8 cellular contexts compared by ENCODE assay signal in the genomic region with DNA sequence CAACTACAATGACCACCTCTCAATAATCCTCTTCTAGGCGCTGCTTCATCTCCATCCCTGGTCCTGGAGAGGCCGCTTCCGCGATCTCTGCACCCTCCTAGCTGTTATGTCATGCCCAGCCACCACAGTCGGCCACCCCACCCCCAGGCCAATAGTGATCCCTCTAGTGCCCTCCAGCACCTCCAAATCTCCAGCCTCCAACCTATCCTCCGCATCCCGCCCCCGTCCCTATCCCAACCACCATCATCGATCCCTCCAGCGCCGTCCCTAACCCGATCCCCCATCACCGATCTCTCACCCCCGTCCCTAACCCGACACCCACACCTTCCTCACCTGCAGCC. TPM values are rescaled to one million over a fixed set of nuclear protein-coding genes. Genes with fewer than 3 reads are reported as not detected.
A peak's percentile ranks its signal among the peaks of the same experiment; 100 is the strongest.
DNase-seq lines count a peak whose midpoint lies in the region; ATAC-seq and TF ChIP-seq lines count a peak whose summit lies in the region.

No MANE protein-coding gene starts in this region.

- no peak overlapping the region for H3K23ac ChIP-seq in mesenchymal stem cell (ENCODE audit: low read length in 2 of 2)

- H4K91ac ChIP-seq in mesenchymal stem cell (ENCODE audit: low read length) = no peak overlapping the region

- H3K9me3 ChIP-seq in Peyer's patch (no peaks in the 10 kb centered on the region), mesenchymal stem cell (ENCODE audit: control insufficient read depth, low read length) (no peaks in the 10 kb centered on the region), upper lobe of left lung (no peaks in the 10 kb centered on the region)

- H3K4ac ChIP-seq in mesenchymal stem cell (ENCODE audit: low read depth in 1 of 2, low read length in 2 of 2) = no peak overlapping the region

- H3K27ac ChIP-seq in Peyer's patch = peak overlapping the region; percentile 82 to 92 (median 90)
- peak overlapping the region in 49 of 59 donors; percentile 30 to 98 (median 92) for H3K27ac ChIP-seq in dorsolateral prefrontal cortex
- H3K27ac ChIP-seq in mesenchymal stem cell (ENCODE audit: low read length, poor library complexity, severe bottlenecking) = no peak overlapping the region
- H3K27ac ChIP-seq in upper lobe of left lung = peak overlapping the region; percentile 85 to 94 (median 90)

- no peak overlapping the region for H2BK120ac ChIP-seq in mesenchymal stem cell (ENCODE audit: low read depth, low read length)

- no peaks in the 10 kb centered on the region for H3K4me1 ChIP-seq in Peyer's patch
- H3K4me1 ChIP-seq in mesenchymal stem cell (ENCODE audit: control insufficient read depth, insufficient read depth, low read depth, low read length) = no peaks in the 10 kb centered on the region
- H3K4me1 ChIP-seq in upper lobe of left lung = peaks cover 0 to 6% (median 2%) of the 10 kb centered on the region in 4 donors

- intact Hi-C loops in dorsolateral prefrontal cortex (cut with DNase I) = loop anchor here in 1 of 2 donors (5.0 to 10.0 kb wide), 2 partner anchors 91 to 247 kb away; a partner anchor contains a TSS

- peak overlapping the region in 1 of 2 experiments; percentile 40 for H3K18ac ChIP-seq in mesenchymal stem cell (ENCODE audit: low read depth in 1 of 2, low read length in 2 of 2)

- no peaks in the 10 kb centered on the region for H3K27me3 ChIP-seq in Peyer's patch
- H3K27me3 ChIP-seq in dorsolateral prefrontal cortex = peaks cover 0 to 38% (median under 1%) of the 10 kb centered on the region in 45 donors
- peaks cover 0 to 12% of the 10 kb centered on the region in 2 experiments for H3K27me3 ChIP-seq in mesenchymal stem cell (ENCODE audit: control insufficient read depth in 1 of 2, insufficient read depth in 1 of 2, low read length in 2 of 2)
- H3K27me3 ChIP-seq in upper lobe of left lung = no peaks in the 10 kb centered on the region

- 3% methylated on average over 15 of the region's 15 CpGs for WGBS in mesenchymal stem cell
- 3 to 57% methylated on average over 12 to 15 of the region's 15 CpGs for WGBS in upper lobe of left lung, 2 donors

- ATAC-seq in GM21515 (IDR thresholded peaks at IDR 0.05; ENCODE audit: unreplicated experiment) = peak; percentile 24
- ATAC-seq in upper lobe of left lung (ENCODE audit: low FRiP score in 2 of 2) = peak; percentile 20 to 51
- no peak for ATAC-seq in HG03469 (IDR thresholded peaks at IDR 0.05; ENCODE audit: unreplicated experiment)
- ATAC-seq in HG03378 (IDR thresholded peaks at IDR 0.05; ENCODE audit: unreplicated experiment) = no peak

- no peak overlapping the region for H2BK5ac ChIP-seq in mesenchymal stem cell (ENCODE audit: low read depth, low read length, poor library complexity, severe bottlenecking)

- DNase-seq in AG10803 (ENCODE audit: low read depth) (no peak), Peyer's patch (peak in 2 of 3 donors; percentile 32 to 58), dorsolateral prefrontal cortex (no peak), mesenchymal stem cell (peak; percentile 3), upper lobe of left lung (peak in 1 of 2 donors; percentile 45)

- no peak overlapping the region for H4K8ac ChIP-seq in mesenchymal stem cell (ENCODE audit: low read length)

- H2AK5ac ChIP-seq in mesenchymal stem cell (ENCODE audit: low read length, severe bottlenecking) = no peak overlapping the region

- no peak overlapping the region for H2BK12ac ChIP-seq in mesenchymal stem cell (ENCODE audit: low read length in 2 of 2)

- H3K36me3 ChIP-seq in Peyer's patch (no peaks in the 10 kb centered on the region), mesenchymal stem cell (ENCODE audit: control insufficient read depth in 1 of 2, insufficient read depth in 2 of 2, low read depth in 1 of 2, low read length in 2 of 2) (no peaks in the 10 kb centered on the region), upper lobe of left lung (peaks cover 0 to 4% (median 0%) of the 10 kb centered on the region in 4 donors)

- peak overlapping the region; percentile 80 for H3K9ac ChIP-seq in mesenchymal stem cell (ENCODE audit: low read length)

- peak overlapping the region; percentile 77 for H3K4me2 ChIP-seq in mesenchymal stem cell (ENCODE audit: low read length, poor library complexity, severe bottlenecking)

- H2BK15ac ChIP-seq in mesenchymal stem cell (ENCODE audit: low read depth, poor library complexity, severe bottlenecking) = no peak overlapping the region

- TF ChIP-seq CTCF in AG10803 (conservative IDR thresholded peaks at IDR 0.05; ENCODE audit: low read length) (no peak), Peyer's patch (IDR thresholded peaks at IDR 0.05) (no peak), dorsolateral prefrontal cortex (IDR thresholded peaks at IDR 0.05 in 54 of 56, conservative IDR thresholded peaks at IDR 0.05 in 2 of 56; ENCODE audit: low read depth in 1 of 56, partially characterized antibody in 56 of 56) (no peak), upper lobe of left lung (IDR thresholded peaks at IDR 0.05) (no peak)

- H3K4me3 ChIP-seq in AG10803 (ENCODE audit: low read length) (peak overlapping the region; percentile 91), Peyer's patch (peak overlapping the region; percentile 51 to 78 (median 72)), dorsolateral prefrontal cortex (peak overlapping the region; percentile 45 to 83 (median 71)), mesenchymal stem cell (ENCODE audit: insufficient read depth in 1 of 2, low read depth in 1 of 2, low read length in 2 of 2) (peak overlapping the region; percentile 86 to 91), upper lobe of left lung (peak overlapping the region; percentile 49 to 81 (median 70))

- no peak for TF ChIP-seq EP300 in upper lobe of left lung (IDR thresholded peaks at IDR 0.05)

- H2AFZ ChIP-seq in mesenchymal stem cell (ENCODE audit: low read depth, low read length) = no peak overlapping the region

- H3K14ac ChIP-seq in mesenchymal stem cell (ENCODE audit: low read length in 2 of 2) = peak overlapping the region in 1 of 2 experiments; percentile 84

- H3K79me1 ChIP-seq in mesenchymal stem cell (replicated peaks; ENCODE audit: low read length, poor library complexity, severe bottlenecking) = no peaks in the 10 kb centered on the region

- TF ChIP-seq POLR2A in Peyer's patch (IDR thresholded peaks at IDR 0.05) (no peak), upper lobe of left lung (IDR thresholded peaks at IDR 0.05) (no peak)

RNA-seq across cellular contexts. Expression of a gene that starts 0.9 kb away (rescaled TPM):
- total RNA-seq in Peyer's patch (1 to 10 TPM; 4.0 to 9.9 (median 6.2) TPM), dorsolateral prefrontal cortex (10 to 100 TPM; 11.2 to 39.9 (median 29.2) TPM), upper lobe of left lung (10 to 100 TPM in 1 of 6 donors, 1 to 10 TPM in 5; 3.9 to 10.5 (median 7.0) TPM)
- polyA plus RNA-seq in mesenchymal stem cell (2013, experiment 1 of 2) = 5.9 TPM
- 6.0 TPM for polyA plus RNA-seq in mesenchymal stem cell (2013, experiment 2 of 2)

RNA-seq across cellular contexts. Expression of a gene that starts 31.0 kb away (rescaled TPM):
- total RNA-seq in Peyer's patch (10 to 100 TPM; 33.8 to 49.0 (median 35.7) TPM), dorsolateral prefrontal cortex (10 to 100 TPM; 27.7 to 49.8 (median 39.2) TPM), upper lobe of left lung (10 to 100 TPM; 15.0 to 48.6 (median 40.8) TPM)
- 75.7 TPM for polyA plus RNA-seq in mesenchymal stem cell (2013, experiment 1 of 2)
- polyA plus RNA-seq in mesenchymal stem cell (2013, experiment 2 of 2) = 82.8 TPM

RNA-seq across cellular contexts. Expression of a gene that starts 40.2 kb away (rescaled TPM):
- total RNA-seq in Peyer's patch = 10 to 100 TPM; 15.4 to 25.7 (median 20.8) TPM
- 10 to 100 TPM; 15.1 to 38.0 (median 28.0) TPM for total RNA-seq in dorsolateral prefrontal cortex
- polyA plus RNA-seq in mesenchymal stem cell (2013, experiment 1 of 2) = 14.8 TPM
- polyA plus RNA-seq in mesenchymal stem cell (2013, experiment 2 of 2) = 14.3 TPM
- 10 to 100 TPM; 22.1 to 55.5 (median 26.8) TPM for total RNA-seq in upper lobe of left lung

Comparison
In these comparisons a context has a peak if more than half of its experiments do, and no peak if none do; other contexts are left out.
1. DNase-seq: peak in Peyer's patch (2 of 3) and mesenchymal stem cell (single experiment); none in AG10803 (single experiment) and dorsolateral prefrontal cortex (0 of 10).
2. ATAC-seq: peak in GM21515 (single experiment) and upper lobe of left lung (2 of 2); none in HG03469 (single experiment) and HG03378 (single experiment).
3. Peak in every context shown above with its lines, with median percentiles within 50 percentile points of each other: H3K4me3 ChIP-seq.